In the genomic region with DNA sequence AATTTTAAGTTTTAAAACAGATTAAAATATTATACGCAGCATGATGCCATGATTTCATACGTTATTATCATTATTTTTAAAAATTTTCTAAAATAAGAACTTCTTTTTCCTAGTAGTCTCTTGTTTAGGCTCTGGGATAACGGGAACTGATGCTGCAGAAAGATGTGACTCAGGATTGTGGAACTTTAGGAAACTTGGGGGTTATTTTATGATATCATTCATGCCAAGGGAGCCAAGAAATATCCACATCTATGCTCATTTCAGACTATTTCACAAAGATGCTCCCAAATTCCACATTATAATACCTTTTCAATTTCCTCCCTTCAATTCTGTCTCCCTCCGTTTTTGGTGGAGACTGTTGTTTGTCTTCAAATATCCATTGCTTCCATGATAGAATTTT, we compare ENCODE assay signal across 18 cellular contexts.
DNase-seq lines count a peak whose midpoint lies in the region; ATAC-seq and TF ChIP-seq lines count a peak whose summit lies in the region.
"Had no signal": no experiment of that assay in that cellular context is flagged by ENCODE, and none has a peak within 500 bp of the region (broad histone marks: within the 10 kb centered on the region; RNA-seq: fewer than 3 reads in every experiment).

No MANE protein-coding gene starts in this region.

- H3K4me3 ChIP-seq in IMR-90 (ENCODE audit: insufficient read depth, low read depth, low read length) (no peak overlapping the region), fibroblast of mammary gland (ENCODE audit: control insufficient read depth, low read depth, low read length) (no peak overlapping the region), left lung (no peak overlapping the region)
- H3K4me3 ChIP-seq: SK-N-MC had no signal

- H3K9me3 ChIP-seq in IMR-90 (ENCODE audit: control insufficient read depth, insufficient read depth, low read length), result no peaks in the 10 kb centered on the region
- no peaks in the 10 kb centered on the region for H3K9me3 ChIP-seq in left lung
- H3K9me3 ChIP-seq: Caco-2 had no signal

- no peak overlapping the region for H3K23ac ChIP-seq in IMR-90 (ENCODE audit: low read depth, low read length)

- no peak overlapping the region for H2BK5ac ChIP-seq in IMR-90 (ENCODE audit: low read depth, low read length, poor library complexity, severe bottlenecking)

- H3K36me3 ChIP-seq in IMR-90 (ENCODE audit: control insufficient read depth, insufficient read depth, low read length), result no peaks in the 10 kb centered on the region
- no peaks in the 10 kb centered on the region for H3K36me3 ChIP-seq in left lung

- in situ Hi-C loops in IMR-90 (cut with MboI; ENCODE audit: low sequenced_read_pairs), result no loop called here

- no peak overlapping the region for H3K56ac ChIP-seq in IMR-90 (ENCODE audit: extremely low read depth, insufficient read depth, low read length)

- peaks cover 3% of the 10 kb centered on the region; the same call in 1 of the 2 replicates for H3K4me1 ChIP-seq in IMR-90 (ENCODE audit: control insufficient read depth, insufficient read depth, low read length)
- no peaks in the 10 kb centered on the region for H3K4me1 ChIP-seq in left lung
- H3K4me1 ChIP-seq: Caco-2 had no signal

- no peak for TF ChIP-seq POLR2A in IMR-90 (IDR thresholded peaks at IDR 0.05; ENCODE audit: low read depth, low read length)

- no peak overlapping the region for H4K5ac ChIP-seq in IMR-90 (ENCODE audit: low read depth, low read length)

- peak; percentile 54 for DNase-seq in EL
- DNase-seq in IMR-90, result peak; percentile 74
- DNase-seq in fibroblast of mammary gland (ENCODE audit: low read depth), result peak; percentile 74
- no peak for DNase-seq in stimulated activated effector memory CD8-positive, alpha-beta T cell treated with anti-CD3 and anti-CD28 coated beads, Interleukin-12 subunit alpha, Interleukin-12 subunit beta, amount 100 ng/mL, for 72 hours (ENCODE audit: low spot score in 2 of 2)
- DNase-seq in kidney tubule cell (ENCODE audit: low spot score), result no peak
- DNase-seq in SIG-M5 (lab: John Stamatoyannopoulos, UW), result no peak
- no peak for DNase-seq in left lung
- DNase-seq: Caco-2; CD4-positive, alpha-beta T cell; NCI-H1417 treated with DMSO at 0.1 percent for 48 hours; NCI-H187 treated with DMSO at 0.1 percent for 48 hours; NCI-H226; NCI-H524; NCI-H82; OCI-M1; Right ventricle myocardium superior had no signal

- H3K27ac Mint-ChIP-seq in stimulated activated effector memory CD8-positive, alpha-beta T cell treated with anti-CD3 and anti-CD28 coated beads, Interleukin-12 subunit alpha, Interleukin-12 subunit beta, amount 100 ng/mL, for 72 hours, result no peak overlapping the region
- H3K27ac Mint-ChIP-seq: CD4-positive, alpha-beta T cell had no signal

- no peak overlapping the region for H2AK9ac ChIP-seq in IMR-90 (replicated peaks; ENCODE audit: low read depth, low read length, poor library complexity)

- WGBS in IMR-90 (ENCODE audit: extremely low coverage in 2 of 2, insufficient read length in 1 of 2), 2 experiments, result 100% methylated on average over 1 of the region's 4 CpGs; no CpG with 5 or more reads in 1 of the 2 experiments

- no TSS peak for BruUV-seq in IMR-90 (replicated peaks; lab: Mats Ljungman, UMichigan)

- H3K18ac ChIP-seq in IMR-90 (ENCODE audit: low read depth, low read length), result no peak overlapping the region

- ATAC-seq in IMR-90 (ENCODE audit: low read depth) (no peak), left lung (no peak)
- no peak for ATAC-seq in stimulated activated effector memory CD8-positive, alpha-beta T cell treated with anti-CD3 and anti-CD28 coated beads, Interleukin-12 subunit alpha, Interleukin-12 subunit beta, amount 100 ng/mL, for 72 hours

- no peaks in the 10 kb centered on the region for H3K36me3 Mint-ChIP-seq in stimulated activated effector memory CD8-positive, alpha-beta T cell treated with anti-CD3 and anti-CD28 coated beads, Interleukin-12 subunit alpha, Interleukin-12 subunit beta, amount 100 ng/mL, for 72 hours

- POLR2A ChIA-PET in IMR-90 (lab: Charles Lee; ENCODE audit: unreplicated experiment), result no interaction called here

- 0 out of 3 replicates have a peak overlapping the region, but pooled peaks have one; percentile 11 for H2BK15ac ChIP-seq in IMR-90 (ENCODE audit: low read depth, low read length)

- no peak overlapping the region for H2AK5ac ChIP-seq in IMR-90 (ENCODE audit: low read depth, low read length)

- no peak overlapping the region for H3K14ac ChIP-seq in IMR-90 (replicated peaks; ENCODE audit: low read depth, low read length)

- no peak overlapping the region for H4K8ac ChIP-seq in IMR-90 (ENCODE audit: low read depth in 2 of 2, low read length in 2 of 2)

- CTCF ChIA-PET in IMR-90 (lab: Yijun Ruan, JAX), result no interaction called here

- intact Hi-C loops in IMR-90 (cut with micrococcal nuclease), result no loop called here
- intact Hi-C loops in left lung (cut with DNase I), result no loop called here

- no peak overlapping the region for H3K9ac ChIP-seq in IMR-90 (ENCODE audit: low read depth, low read length)
- H3K9ac ChIP-seq: KMS-11 had no signal

- H2BK20ac ChIP-seq in IMR-90 (ENCODE audit: low read depth, low read length), result peak overlapping the region; percentile 61; the same call in 1 of the 2 replicates

- dilution Hi-C loops in IMR-90 (cut with HindIII; ENCODE audit: low sequenced_read_pairs, unreplicated experiment), result no loop called here

- no peaks in the 10 kb centered on the region for H4K20me1 ChIP-seq in IMR-90 (ENCODE audit: insufficient read depth, low read length)

- no peaks in the 10 kb centered on the region; a peak in 1 of 4 replicates for H3K79me1 ChIP-seq in IMR-90 (ENCODE audit: low read depth in 1 of 2, low read length in 2 of 2)

- H3K27me3 ChIP-seq in IMR-90 (ENCODE audit: control insufficient read depth, insufficient read depth, low read length) (no peaks in the 10 kb centered on the region), left lung (no peaks in the 10 kb centered on the region)

- no peaks in the 10 kb centered on the region for H3K4me1 Mint-ChIP-seq in stimulated activated effector memory CD8-positive, alpha-beta T cell treated with anti-CD3 and anti-CD28 coated beads, Interleukin-12 subunit alpha, Interleukin-12 subunit beta, amount 100 ng/mL, for 72 hours

- no peak for TF ChIP-seq CTCF in IMR-90 (conservative IDR thresholded peaks at IDR 0.05; ENCODE audit: low read depth, low read length)
- TF ChIP-seq CTCF in fibroblast of mammary gland (conservative IDR thresholded peaks at IDR 0.05; ENCODE audit: control insufficient read depth, insufficient read depth, low read depth, low read length), result no peak
- TF ChIP-seq CTCF in left lung (IDR thresholded peaks at IDR 0.05), result no peak

- H4K91ac ChIP-seq in IMR-90 (ENCODE audit: insufficient read depth, low read depth, low read length), result no peak overlapping the region

- no peaks in the 10 kb centered on the region for H3K9me3 Mint-ChIP-seq in stimulated activated effector memory CD8-positive, alpha-beta T cell treated with anti-CD3 and anti-CD28 coated beads, Interleukin-12 subunit alpha, Interleukin-12 subunit beta, amount 100 ng/mL, for 72 hours
- H3K9me3 Mint-ChIP-seq: CD4-positive, alpha-beta T cell had no signal

- peak overlapping the region; percentile 50; the same call in 1 of the 2 replicates for H2BK120ac ChIP-seq in IMR-90 (ENCODE audit: low read depth, low read length)

- H3K4me2 ChIP-seq in IMR-90 (ENCODE audit: low read depth, low read length), result no peak overlapping the region
- H3K4me2 ChIP-seq: KMS-11 had no signal

- no peak overlapping the region for H2AFZ ChIP-seq in IMR-90 (replicated peaks; ENCODE audit: low read length, poor library complexity)

- TF ChIP-seq RAD21 in IMR-90 (IDR thresholded peaks at IDR 0.05; ENCODE audit: low read length), result no peak

- no peak overlapping the region for H3K4me3 Mint-ChIP-seq in stimulated activated effector memory CD8-positive, alpha-beta T cell treated with anti-CD3 and anti-CD28 coated beads, Interleukin-12 subunit alpha, Interleukin-12 subunit beta, amount 100 ng/mL, for 72 hours
- H3K4me3 Mint-ChIP-seq: CD4-positive, alpha-beta T cell had no signal

- no peak overlapping the region for H3K27ac ChIP-seq in IMR-90 (ENCODE audit: insufficient read depth, low read length)
- H3K27ac ChIP-seq in left lung, result no peak overlapping the region
- H3K27ac ChIP-seq: KMS-11, SK-N-MC had no signal

- peaks cover 5% of the 10 kb centered on the region; the same call in 1 of the 2 replicates for H3K9me1 ChIP-seq in IMR-90 (ENCODE audit: insufficient read depth, low read length)

- peak overlapping the region; percentile 7; the same call in 1 of the 2 replicates for H3K4ac ChIP-seq in IMR-90 (ENCODE audit: low read depth, low read length)

TF ChIP-seq in IMR-90, 13 proteins besides CTCF, POLR2A, EP300 and RAD21:
- TF ChIP-seq NFE2L2 (IDR thresholded peaks at IDR 0.05; ENCODE audit: low read depth, low read length) (no peak), MAFK (IDR thresholded peaks at IDR 0.05; ENCODE audit: low read depth, low read length) (no peak), RFX5 (IDR thresholded peaks at IDR 0.05; ENCODE audit: low read depth, low read length) (no peak), SMC3 (IDR thresholded peaks at IDR 0.05; ENCODE audit: low read depth, low read length) (no peak), BHLHE40 (IDR thresholded peaks at IDR 0.05; ENCODE audit: low read depth, low read length) (no peak), MXI1 (IDR thresholded peaks at IDR 0.05; ENCODE audit: borderline replicate concordance, low read depth, low read length) (no peak), CEBPB (IDR thresholded peaks at IDR 0.05; ENCODE audit: low read depth, low read length) (no peak), CHD1 (IDR thresholded peaks at IDR 0.05; ENCODE audit: low read depth, low read length) (no peak), MAZ (IDR thresholded peaks at IDR 0.05; ENCODE audit: borderline replicate concordance, low read depth, low read length) (no peak), RCOR1 (IDR thresholded peaks at IDR 0.05; ENCODE audit: insufficient replicate concordance, low read length) (no peak)
- TF ChIP-seq, protein P1, sequence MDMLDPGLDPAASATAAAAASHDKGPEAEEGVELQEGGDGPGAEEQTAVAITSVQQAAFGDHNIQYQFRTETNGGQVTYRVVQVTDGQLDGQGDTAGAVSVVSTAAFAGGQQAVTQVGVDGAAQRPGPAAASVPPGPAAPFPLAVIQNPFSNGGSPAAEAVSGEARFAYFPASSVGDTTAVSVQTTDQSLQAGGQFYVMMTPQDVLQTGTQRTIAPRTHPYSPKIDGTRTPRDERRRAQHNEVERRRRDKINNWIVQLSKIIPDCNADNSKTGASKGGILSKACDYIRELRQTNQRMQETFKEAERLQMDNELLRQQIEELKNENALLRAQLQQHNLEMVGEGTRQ (IDR thresholded peaks at IDR 0.05; ENCODE audit: low read depth, low read length), result no peak

Comparison
In these comparisons a context has a peak if more than half of its experiments do, and no peak if none do; other contexts are left out.
1. DNase-seq: peak in EL (single experiment), IMR-90 (single experiment) and fibroblast of mammary gland (single experiment); none in stimulated activated effector memory CD8-positive, alpha-beta T cell treated with anti-CD3 and anti-CD28 coated beads, Interleukin-12 subunit alpha, Interleukin-12 subunit beta, amount 100 ng/mL, for 72 hours (0 of 2), kidney tubule cell (single experiment), SIG-M5 (single experiment) and left lung (0 of 2).